8 cellular contexts compared by ENCODE assay signal in the genomic region with DNA sequence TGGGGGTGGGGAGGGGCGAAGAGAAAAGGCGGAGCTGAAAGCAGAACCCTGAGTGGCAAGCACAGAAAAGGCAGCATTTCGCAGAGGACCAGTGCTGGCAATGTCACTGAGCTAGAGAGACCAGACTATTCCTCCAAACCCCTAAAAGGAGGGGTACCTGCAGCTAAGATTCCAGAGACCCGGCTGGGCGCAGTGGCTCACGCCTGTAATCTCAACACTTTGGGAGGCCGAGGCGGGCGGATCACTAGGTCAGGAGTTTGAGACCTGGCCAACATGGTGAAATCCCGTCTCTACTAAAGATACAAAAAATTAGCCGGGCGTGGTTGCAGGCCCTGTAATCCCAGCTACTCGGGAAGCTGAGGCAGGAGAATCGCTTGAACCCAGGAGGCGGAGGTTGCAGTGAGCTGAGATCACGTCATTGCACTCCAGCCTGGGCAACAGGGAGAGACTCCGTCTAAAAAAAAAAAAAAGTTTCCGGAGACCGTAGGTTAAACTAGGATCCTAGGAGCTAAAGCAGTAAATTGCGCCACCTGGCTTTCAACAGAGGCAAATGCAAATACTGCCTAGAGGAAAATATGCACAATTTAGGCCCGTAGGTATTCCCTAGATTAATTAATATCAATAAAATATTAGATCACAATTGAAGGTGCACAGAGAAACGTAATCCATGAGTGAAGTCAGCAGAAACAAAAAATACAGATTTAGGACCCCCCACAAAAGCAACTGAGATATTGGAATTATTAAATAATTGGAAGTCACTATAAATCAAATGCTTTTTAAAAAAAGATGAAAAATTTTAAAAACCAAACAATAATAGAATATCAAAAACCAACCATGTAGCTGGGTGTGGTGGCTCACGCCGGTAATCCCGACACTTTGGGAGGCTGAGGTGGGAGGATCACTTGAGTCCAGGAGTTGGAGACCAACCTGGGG. TPM values are rescaled to one million over a fixed set of nuclear protein-coding genes. Genes with fewer than 3 reads are reported as not detected.
DNase-seq lines count a peak whose midpoint lies in the region; ATAC-seq and TF ChIP-seq lines count a peak whose summit lies in the region.

No MANE protein-coding gene starts in this region.

- no peaks in the 10 kb centered on the region for H3K36me3 Mint-ChIP-seq in endodermal cell (ENCODE audit: low read depth)

- H3K27me3 ChIP-seq in endodermal cell (ENCODE audit: control insufficient read depth, insufficient read depth, low read length, poor library complexity, severe bottlenecking) (peaks cover 43% of the 10 kb centered on the region), mononuclear cell (ENCODE audit: insufficient read depth, low read length) (peaks cover 29% of the 10 kb centered on the region), upper lobe of right lung (peaks cover 30% of the 10 kb centered on the region)

- intact Hi-C loops in upper lobe of right lung (cut with DNase I) = no loop called here

- DNase-seq in CMK (ENCODE audit: low read depth) = peak; percentile 52
- DNase-seq in HEK293T (ENCODE audit: extremely low spot score) = peak; percentile 67
- DNase-seq in NCI-H510A treated with DMSO at 0.1 percent for 48 hours (lab: John Stamatoyannopoulos, UW) = peak; percentile 80
- peak; percentile 37 for DNase-seq in activated CD4-positive, CD25-positive, alpha-beta regulatory T cell treated with anti-CD3 and anti-CD28 coated beads, Interleukin-2, amount 50 U/mL, for 72 hours
- peak; percentile 69 for DNase-seq in endodermal cell
- peak; percentile 64 for DNase-seq in upper lobe of right lung

- TF ChIP-seq CTCF in endodermal cell (conservative IDR thresholded peaks at IDR 0.05) (peak; percentile 97), upper lobe of right lung (IDR thresholded peaks at IDR 0.05) (peak; percentile 84)

- POLR2A ChIA-PET in HEK293T (lab: Yijun Ruan, JAX) = interaction anchor here (0.6 to 1.7 kb wide), 10 partner anchors 10 to 216 kb away, joined by 3 to 11 read pairs (median 4); a partner anchor contains a TSS

- H3K27ac Mint-ChIP-seq in endodermal cell = no peak overlapping the region

- H3K4me3 ChIP-seq in endodermal cell (ENCODE audit: low read length) (no peak overlapping the region), mononuclear cell (ENCODE audit: low read length) (peak overlapping the region; percentile 16), upper lobe of right lung (peak overlapping the region; percentile 47)

- peak; percentile 83 for ATAC-seq in upper lobe of right lung
- no peak for ATAC-seq in GM21447 (IDR thresholded peaks at IDR 0.05; ENCODE audit: unreplicated experiment)

- WGBS in endodermal cell (ENCODE audit: insufficient coverage in 1 of 2, insufficient read length in 1 of 2), 2 experiments = 52 to 56% methylated on average over 22 to 24 of the region's 25 CpGs

- H3K9me3 Mint-ChIP-seq in endodermal cell = no peaks in the 10 kb centered on the region

- no peaks in the 10 kb centered on the region for H3K36me3 ChIP-seq in endodermal cell (ENCODE audit: control insufficient read depth, insufficient read depth, low read length)
- no peaks in the 10 kb centered on the region for H3K36me3 ChIP-seq in upper lobe of right lung

- H3K27me3 Mint-ChIP-seq in endodermal cell (ENCODE audit: insufficient read depth) = peaks cover 41% of the 10 kb centered on the region

- H3K9me3 ChIP-seq in endodermal cell (ENCODE audit: control insufficient read depth, low read length) = no peaks in the 10 kb centered on the region
- H3K9me3 ChIP-seq in mononuclear cell (ENCODE audit: low read depth, low read length) = no peaks in the 10 kb centered on the region
- no peaks in the 10 kb centered on the region for H3K9me3 ChIP-seq in upper lobe of right lung

- CTCF ChIA-PET in HEK293T (lab: Yijun Ruan, JAX) = interaction anchor here (0.6 to 3.4 kb wide), 24 partner anchors 10 to 258 kb away, joined by 3 to 28 read pairs (median 3); a partner anchor contains a TSS

- H3K9ac ChIP-seq in endodermal cell (ENCODE audit: extremely low read depth, low read length, poor library complexity, severe bottlenecking) = no peak overlapping the region

- H3K27ac ChIP-seq in endodermal cell (ENCODE audit: low read depth, low read length) (no peak overlapping the region), upper lobe of right lung (no peak overlapping the region)

- H3K4me1 Mint-ChIP-seq in endodermal cell = no peaks in the 10 kb centered on the region

- peaks cover 6% of the 10 kb centered on the region for H3K4me1 ChIP-seq in endodermal cell (ENCODE audit: control insufficient read depth, insufficient read depth, low read length)
- peaks cover 18% of the 10 kb centered on the region for H3K4me1 ChIP-seq in mononuclear cell (ENCODE audit: insufficient read depth, low read length)
- peaks cover 20% of the 10 kb centered on the region for H3K4me1 ChIP-seq in upper lobe of right lung

- H3K4me3 Mint-ChIP-seq in endodermal cell = peak overlapping the region; percentile 36

TF ChIP-seq in HEK293T, 16 proteins besides CTCF, POLR2A, EP300 and RAD21:
- TF ChIP-seq ZNF384 (IDR thresholded peaks at IDR 0.05) (peak; percentile 99), FOXA1 (IDR thresholded peaks at IDR 0.05) (no peak)

RNA-seq across cellular contexts. Expression of a gene that starts 4.9 kb away (rescaled TPM):
- total RNA-seq in endodermal cell (under 1 TPM; 0.59 to 0.75 TPM), mononuclear cell (not detected), upper lobe of right lung (2.8 TPM)
- 0.93 TPM for polyA plus RNA-seq in endodermal cell (2013, experiment 1 of 2)
- 0.99 TPM for polyA plus RNA-seq in endodermal cell (2013, experiment 2 of 2)

RNA-seq across cellular contexts. Expression of a gene that starts 19.5 kb away (rescaled TPM):
- total RNA-seq in endodermal cell (10 to 100 TPM; 46.6 to 59.6 TPM), mononuclear cell (30.5 TPM), upper lobe of right lung (80.4 TPM)
- polyA plus RNA-seq in endodermal cell (2013, experiment 1 of 2) = 85.7 TPM
- 72.9 TPM for polyA plus RNA-seq in endodermal cell (2013, experiment 2 of 2)

RNA-seq across cellular contexts. Expression of a gene that starts 21.1 kb away (rescaled TPM):
- 1 to 10 TPM in 1 of 2 donors, under 1 TPM in 1; 0.86 to 2.2 TPM for total RNA-seq in endodermal cell
- polyA plus RNA-seq in endodermal cell (2013, experiment 1 of 2) = 0.21 TPM
- not detected for polyA plus RNA-seq in endodermal cell (2013, experiment 2 of 2)
- total RNA-seq in mononuclear cell = not detected
- not detected for total RNA-seq in upper lobe of right lung

RNA-seq across cellular contexts. Expression of a gene that starts 28.1 kb away (rescaled TPM):
- total RNA-seq in endodermal cell (under 1 TPM in 1 of 2 donors, not detected in 1; 0.49 TPM), mononuclear cell (not detected), upper lobe of right lung (not detected)
- polyA plus RNA-seq in endodermal cell (2013, experiment 1 of 2) = not detected
- not detected for polyA plus RNA-seq in endodermal cell (2013, experiment 2 of 2)

RNA-seq across cellular contexts. Expression of a gene that starts 40.5 kb away (rescaled TPM):
- 1 to 10 TPM; 1.5 to 2.8 TPM for total RNA-seq in endodermal cell
- polyA plus RNA-seq in endodermal cell (2013, experiment 1 of 2) = 1.4 TPM
- 0.83 TPM for polyA plus RNA-seq in endodermal cell (2013, experiment 2 of 2)
- total RNA-seq in mononuclear cell = not detected
- 0.58 TPM for total RNA-seq in upper lobe of right lung
